ENCODE assay signal across 14 cellular contexts in the genomic region with DNA sequence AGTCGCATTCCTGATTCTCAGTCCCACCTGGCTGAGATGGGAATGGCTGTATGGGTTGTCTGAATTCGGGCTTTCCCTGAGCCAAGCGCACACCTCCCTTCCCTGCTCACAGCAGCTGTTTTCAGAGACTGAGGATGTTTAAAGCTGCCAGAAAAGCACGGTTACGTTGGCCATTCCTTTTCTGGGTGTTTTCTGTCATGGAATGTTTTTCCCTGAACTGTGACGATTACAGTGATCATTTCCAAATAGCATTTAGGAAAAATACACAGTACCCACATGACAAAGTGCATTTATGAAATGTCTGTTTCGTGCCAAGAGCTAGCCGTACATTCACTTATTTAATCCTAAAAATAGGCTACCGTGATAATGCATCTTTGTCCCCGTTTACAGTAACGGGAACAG. TPM values are rescaled to one million over a fixed set of nuclear protein-coding genes. Genes with fewer than 3 reads are reported as not detected.
DNase-seq lines count a peak whose midpoint lies in the region; ATAC-seq, FAIRE-seq and TF ChIP-seq lines count a peak whose summit lies in the region.
"Had no signal": no experiment of that assay in that cellular context is flagged by ENCODE, and none has a peak within 500 bp of the region (broad histone marks: within the 10 kb centered on the region; RNA-seq: fewer than 3 reads in every experiment).

No MANE protein-coding gene starts in this region.

- H3K9ac ChIP-seq in adipocyte (ENCODE audit: low read length) (no peak overlapping the region), endothelial cell of umbilical vein (replicated peaks; ENCODE audit: extremely low read depth, insufficient read depth, low read length) (peak overlapping the region; percentile 11)

- H4K20me1 ChIP-seq in endothelial cell of umbilical vein (replicated peaks; ENCODE audit: control insufficient read depth, extremely low read depth, insufficient read depth, low read length), result no peaks in the 10 kb centered on the region
- no peaks in the 10 kb centered on the region for H4K20me1 ChIP-seq in hepatocyte (ENCODE audit: insufficient read depth, poor library complexity, severe bottlenecking)

- POLR2A ChIA-PET in endothelial cell of umbilical vein (lab: Charles Lee) (no interaction called here), RWPE1 (lab: Yijun Ruan, JAX; ENCODE audit: low non-redundant PET) (no interaction called here)

- BruUV-seq in endothelial cell of umbilical vein (replicated peaks; lab: Mats Ljungman, UMichigan), result no TSS peak

- H3K9me1 ChIP-seq in endothelial cell of umbilical vein (replicated peaks; ENCODE audit: control insufficient read depth, extremely low read depth, insufficient read depth, low read length), result no peaks in the 10 kb centered on the region

- H3K9me2 ChIP-seq in hepatocyte (replicated peaks; ENCODE audit: insufficient read depth), result no peaks in the 10 kb centered on the region

- peaks cover 4% of the 10 kb centered on the region for H3K36me3 ChIP-seq in adipocyte (ENCODE audit: control insufficient read depth, insufficient read depth, low read length, severe bottlenecking)
- H3K36me3 ChIP-seq in endothelial cell of umbilical vein (ENCODE audit: control insufficient read depth in 2 of 2, extremely low read depth in 1 of 2, insufficient read depth in 2 of 2, low read length in 2 of 2), result peaks cover 0 to 3% of the 10 kb centered on the region in 2 experiments
- H3K36me3 ChIP-seq in hepatocyte (replicated peaks; ENCODE audit: insufficient read depth, low read depth), result no peaks in the 10 kb centered on the region
- H3K36me3 ChIP-seq in upper lobe of right lung, result no peaks in the 10 kb centered on the region

- H3K4me1 ChIP-seq in adipocyte (ENCODE audit: control insufficient read depth, insufficient read depth, low read length), result no peaks in the 10 kb centered on the region
- peaks cover 54% of the 10 kb centered on the region for H3K4me1 ChIP-seq in endothelial cell of umbilical vein (ENCODE audit: control insufficient read depth, extremely low read depth, insufficient read depth, low read length)
- H3K4me1 ChIP-seq in hepatocyte (ENCODE audit: insufficient read depth), result no peaks in the 10 kb centered on the region
- peaks cover 4% of the 10 kb centered on the region for H3K4me1 ChIP-seq in upper lobe of right lung

- ATAC-seq in upper lobe of right lung, result no peak
- ATAC-seq: mucosa of descending colon; stimulated activated naive CD8-positive, alpha-beta T cell treated with anti-CD3 and anti-CD28 coated beads, Interleukin-15, Interleukin-2, amounts not matched to agents 100 U/mL and 50 U/mL, for 24 hours; T-cell had no signal

- CTCF ChIA-PET in endothelial cell of umbilical vein (lab: Charles Lee) (interaction anchor here (1.0 to 2.2 kb wide), 5 partner anchors 11 to 54 kb away, joined by 3 to 17 read pairs (median 4); partner anchors contain the start of gene SYNJ2), RWPE1 (lab: Yijun Ruan, JAX) (interaction anchor here (0.5 to 0.8 kb wide), 3 partner anchors 19 to 624 kb away, joined by 3 to 4 read pairs (median 3); no protein-coding TSS in a partner anchor)

- FAIRE-seq in endothelial cell of umbilical vein (lab: Jason Lieb, UNC), result no peak
- FAIRE-seq: endometrium had no signal

- intact Hi-C loops in endothelial cell of umbilical vein (cut with micrococcal nuclease), result no loop called here
- intact Hi-C loops in upper lobe of right lung (cut with DNase I), result no loop called here

- peak overlapping the region; percentile 85 for H3K27ac ChIP-seq in endothelial cell of umbilical vein (ENCODE audit: insufficient read depth, low read depth, low read length)
- peak overlapping the region; percentile 34 for H3K27ac ChIP-seq in hepatocyte
- peak overlapping the region; percentile 59 for H3K27ac ChIP-seq in temporal lobe (ENCODE audit: low read depth, low read length)
- H3K27ac ChIP-seq in upper lobe of right lung, result no peak overlapping the region
- H3K27ac ChIP-seq in RWPE1, result no peak overlapping the region

- H3K9me3 ChIP-seq in adipocyte (ENCODE audit: control insufficient read depth, low read length) (no peaks in the 10 kb centered on the region), endothelial cell of umbilical vein (replicated peaks; ENCODE audit: control insufficient read depth, insufficient read depth, low read length) (no peaks in the 10 kb centered on the region), hepatocyte (ENCODE audit: low read depth) (no peaks in the 10 kb centered on the region), upper lobe of right lung (no peaks in the 10 kb centered on the region)
- H3K9me3 ChIP-seq: mucosa of descending colon had no signal

- DNase-seq in adipocyte (ENCODE audit: low read depth) (peak; percentile 88), endothelial cell of umbilical vein (ENCODE audit: low read depth, low spot score) (peak; percentile 60), hepatocyte (ENCODE audit: low spot score) (no peak), upper lobe of right lung (no peak), RWPE1 (ENCODE audit: low spot score) (no peak), GOT3 (lab: John Stamatoyannopoulos, UW) (no peak)
- DNase-seq: activated T-cell treated with anti-CD3 and anti-CD28 coated beads, Interleukin-2, amount 50 U/mL, for 1 hour; NCI-H1105 treated with DMSO at 0.1 percent for 48 hours; OCI-M1; stimulated activated naive CD8-positive, alpha-beta T cell treated with anti-CD3 and anti-CD28 coated beads, Interleukin-15, Interleukin-2, amounts not matched to agents 100 U/mL and 50 U/mL, for 24 hours; T-cell had no signal

- 79% methylated on average over 11 of the region's 11 CpGs for WGBS in hepatocyte (ENCODE audit: low lambda C conversion rate, missing lambda C conversion rate)

- H3K79me2 ChIP-seq in endothelial cell of umbilical vein (ENCODE audit: control insufficient read depth, insufficient read depth, low read length) (peaks cover 86% of the 10 kb centered on the region), hepatocyte (peaks cover 32% of the 10 kb centered on the region)

- no peak overlapping the region for H3K4me3 ChIP-seq in adipocyte (ENCODE audit: low read length)
- H3K4me3 ChIP-seq in endothelial cell of umbilical vein (replicated peaks in 1 of 3; ENCODE audit: insufficient read depth in 1 of 3, low read depth in 1 of 3, low read length in 3 of 3), result peak overlapping the region in 1 of 3 experiments; percentile 7
- no peak overlapping the region for H3K4me3 ChIP-seq in hepatocyte
- no peak overlapping the region for H3K4me3 ChIP-seq in upper lobe of right lung
- H3K4me3 ChIP-seq: mucosa of descending colon had no signal

- H3K27me3 ChIP-seq in adipocyte (replicated peaks; ENCODE audit: control insufficient read depth, insufficient read depth, low read length) (no peaks in the 10 kb centered on the region), endothelial cell of umbilical vein (ENCODE audit: control insufficient read depth in 2 of 2, insufficient read depth in 2 of 2, low read length in 2 of 2) (no peaks in the 10 kb centered on the region), hepatocyte (no peaks in the 10 kb centered on the region), upper lobe of right lung (no peaks in the 10 kb centered on the region)

- dilution Hi-C loops in endothelial cell of umbilical vein (cut with MboI; ENCODE audit: extremely low pct_ligation_motif_present, low sequenced_read_pairs), result no loop called here

- TF ChIP-seq CTCF in endothelial cell of umbilical vein (IDR thresholded peaks at IDR 0.05; ENCODE audit: extremely low read depth in 1 of 2, insufficient read depth in 1 of 2, low read depth in 1 of 2, low read length in 2 of 2), result no peak
- TF ChIP-seq CTCF in hepatocyte (IDR thresholded peaks at IDR 0.05; ENCODE audit: poor library complexity), result no peak
- no peak for TF ChIP-seq CTCF in upper lobe of right lung (IDR thresholded peaks at IDR 0.05)
- TF ChIP-seq CTCF in RWPE1 (conservative IDR thresholded peaks at IDR 0.05; ENCODE audit: low read depth), result no peak

- H3K4me2 ChIP-seq in endothelial cell of umbilical vein (ENCODE audit: insufficient read depth, low read length), result peak overlapping the region; percentile 23
- no peak overlapping the region for H3K4me2 ChIP-seq in hepatocyte

- TF ChIP-seq POLR2A in endothelial cell of umbilical vein (IDR thresholded peaks at IDR 0.05; ENCODE audit: low read depth, low read length), result no peak

- H2AFZ ChIP-seq in endothelial cell of umbilical vein (ENCODE audit: low read depth, low read length) (no peak overlapping the region), hepatocyte (no peak overlapping the region)

TF ChIP-seq in endothelial cell of umbilical vein, 7 proteins besides CTCF, POLR2A, EP300 and RAD21:
- TF ChIP-seq FOS (IDR thresholded peaks at IDR 0.05; ENCODE audit: borderline replicate concordance, insufficient read depth, low read length) (no peak), EZH2 (IDR thresholded peaks at IDR 0.05; ENCODE audit: borderline replicate concordance, low read depth, low read length, severe bottlenecking) (no peak), JUN (IDR thresholded peaks at IDR 0.05; ENCODE audit: borderline replicate concordance, insufficient read depth, insufficient read length, low read depth) (no peak), MYC (IDR thresholded peaks at IDR 0.05; ENCODE audit: low read depth, low read length) (no peak), GATA2 (IDR thresholded peaks at IDR 0.05; ENCODE audit: insufficient read depth, insufficient read length, low read depth, low read length) (no peak), POLR2AphosphoS5 (IDR thresholded peaks at IDR 0.05; ENCODE audit: insufficient read depth, low read depth, low read length) (no peak)
- TF ChIP-seq, protein P1, sequence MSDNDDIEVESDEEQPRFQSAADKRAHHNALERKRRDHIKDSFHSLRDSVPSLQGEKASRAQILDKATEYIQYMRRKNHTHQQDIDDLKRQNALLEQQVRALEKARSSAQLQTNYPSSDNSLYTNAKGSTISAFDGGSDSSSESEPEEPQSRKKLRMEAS (IDR thresholded peaks at IDR 0.05; ENCODE audit: insufficient read depth, insufficient read length), result no peak

RNA-seq across cellular contexts. Expression of gene SYNJ2, which starts 36.7 kb away (rescaled TPM):
- total RNA-seq in endothelial cell of umbilical vein, result 71.8 and 78.2 TPM in 2 replicates
- polyA plus RNA-seq in endothelial cell of umbilical vein, result 32.4 and 35.1 TPM in 2 replicates
- 42.1 and 44.6 TPM in 2 replicates for polyA plus RNA-seq in endothelial cell of umbilical vein (2011; cell fraction: cytosol; rRNA removed)
- 85.0 and 90.0 TPM in 2 replicates for polyA plus RNA-seq in endothelial cell of umbilical vein (2011; cell fraction: nucleus; rRNA removed)
- polyA plus RNA-seq in endothelial cell of umbilical vein (2012), result 28.3 and 54.5 TPM in 2 replicates
- 76.8 and 82.3 TPM in 2 replicates for polyA minus RNA-seq in endothelial cell of umbilical vein
- 12.2 TPM for polyA minus RNA-seq in endothelial cell of umbilical vein (2011; cell fraction: cytosol; rRNA and poly(A)+ RNA removed)
- polyA minus RNA-seq in endothelial cell of umbilical vein (2011; cell fraction: nucleus; rRNA and poly(A)+ RNA removed), result 77.9 and 82.2 TPM in 2 replicates
- 15.4 and 15.6 TPM in 2 replicates for total RNA-seq in hepatocyte
- 16.5 and 21.4 TPM in 2 replicates for polyA plus RNA-seq in hepatocyte
- 6.6 TPM for total RNA-seq in temporal lobe
- 7.2 TPM for total RNA-seq in upper lobe of right lung

Comparison
In these comparisons a context has a peak if more than half of its experiments do, and no peak if none do; other contexts are left out.
1. DNase-seq: peak in adipocyte (single experiment) and endothelial cell of umbilical vein (single experiment); none in hepatocyte (single experiment), upper lobe of right lung (single experiment), RWPE1 (single experiment) and GOT3 (single experiment).
2. H3K27ac ChIP-seq: peak in endothelial cell of umbilical vein (single experiment), hepatocyte (single experiment) and temporal lobe (single experiment); none in upper lobe of right lung (single experiment) and RWPE1 (single experiment).